Comparison of ENCODE assay signal across 12 cellular contexts in genomic region chrX:150548684-150549083, GRCh38. TPM values are rescaled to one million over a fixed set of nuclear protein-coding genes. Genes with fewer than 3 reads are reported as not detected.
DNase-seq lines count a peak whose midpoint lies in the region; ATAC-seq and TF ChIP-seq lines count a peak whose summit lies in the region.
"Had no signal": no experiment of that assay in that cellular context is flagged by ENCODE, and none has a peak within 500 bp of the region (broad histone marks: within the 10 kb centered on the region; RNA-seq: fewer than 3 reads in every experiment).

No MANE protein-coding gene starts in this region.

- no peak; the same call in 1 of the 2 replicates for ATAC-seq in IMR-90 (ENCODE audit: low read depth)

- no peak overlapping the region for H4K91ac ChIP-seq in IMR-90 (ENCODE audit: insufficient read depth, low read depth, low read length)

- BruUV-seq in IMR-90 (replicated peaks; lab: Mats Ljungman, UMichigan) = no TSS peak

- no peaks in the 10 kb centered on the region for H3K9me3 ChIP-seq in IMR-90 (ENCODE audit: control insufficient read depth, insufficient read depth, low read length)
- no peaks in the 10 kb centered on the region for H3K9me3 ChIP-seq in transverse colon

- WGBS in IMR-90 (ENCODE audit: extremely low coverage in 2 of 2, insufficient read length in 1 of 2), 2 experiments = no CpG with 5 or more reads among the region's 2 CpGs
- 49% methylated on average over 2 of the region's 2 CpGs; no CpG with 5 or more reads in 1 of the 2 donors for WGBS in transverse colon (ENCODE audit: low coverage in 1 of 2), 2 donors

- CTCF ChIA-PET in IMR-90 (lab: Yijun Ruan, JAX) = interaction anchor here (0.6 kb wide), 1 partner anchor 33 kb away, joined by 3 read pairs; no protein-coding TSS in a partner anchor

- H3K18ac ChIP-seq in IMR-90 (ENCODE audit: low read depth, low read length) = no peak overlapping the region

- TF ChIP-seq CTCF in IMR-90 (conservative IDR thresholded peaks at IDR 0.05; ENCODE audit: low read depth, low read length) = no peak
- no peak for TF ChIP-seq CTCF in transverse colon (IDR thresholded peaks at IDR 0.05)

- H3K14ac ChIP-seq in IMR-90 (replicated peaks; ENCODE audit: low read depth, low read length) = no peak overlapping the region

- H2BK20ac ChIP-seq in IMR-90 (ENCODE audit: low read depth, low read length) = no peak overlapping the region

- no peaks in the 10 kb centered on the region for H3K9me1 ChIP-seq in IMR-90 (ENCODE audit: insufficient read depth, low read length)

- no peaks in the 10 kb centered on the region for H4K20me1 ChIP-seq in IMR-90 (ENCODE audit: insufficient read depth, low read length)

- no peak overlapping the region for H4K8ac ChIP-seq in IMR-90 (ENCODE audit: low read depth in 2 of 2, low read length in 2 of 2)

- no peak overlapping the region for H3K4me2 ChIP-seq in IMR-90 (ENCODE audit: low read depth, low read length)

- H2BK120ac ChIP-seq in IMR-90 (ENCODE audit: low read depth, low read length) = no peak overlapping the region

- no peak overlapping the region for H2BK15ac ChIP-seq in IMR-90 (ENCODE audit: low read depth, low read length)

- no peak for TF ChIP-seq EP300 in transverse colon (IDR thresholded peaks at IDR 0.05; ENCODE audit: low read depth)

- H3K79me1 ChIP-seq in IMR-90 (ENCODE audit: low read depth in 1 of 2, low read length in 2 of 2) = no peaks in the 10 kb centered on the region

- DNase-seq in DMS53 (lab: John Stamatoyannopoulos, UW) (peak; percentile 11), DMS53 treated with DMSO at 0.1 percent for 48 hours (lab: John Stamatoyannopoulos, UW; ENCODE audit: unreplicated experiment) (no peak), IMR-90 (peak; percentile 39), astrocyte of the hippocampus (ENCODE audit: low read depth, low spot score) (peak; percentile 54), kidney glomerular epithelial cell (lab: John Stamatoyannopoulos, UW) (peak; percentile 0), GF-D8 (lab: John Stamatoyannopoulos, UW) (no peak), UCSD-AML1 (lab: John Stamatoyannopoulos, UW; ENCODE audit: unreplicated experiment) (no peak), transverse colon (no peak)
- DNase-seq: activated B cell treated with CpG ODN at 0.5 μM for 24 hours; activated T-cell treated with anti-CD3 and anti-CD28 coated beads, Interleukin-2, amount 50 U/mL, for 4 hours; trophoblast cell had no signal

- TF ChIP-seq RAD21 in IMR-90 (IDR thresholded peaks at IDR 0.05; ENCODE audit: low read length) = no peak

- no peak overlapping the region for H3K9ac ChIP-seq in IMR-90 (ENCODE audit: low read depth, low read length)

- no peak overlapping the region; the same call in 1 of the 2 replicates for H2AK5ac ChIP-seq in IMR-90 (ENCODE audit: low read depth, low read length)

- H3K4me1 ChIP-seq in IMR-90 (ENCODE audit: control insufficient read depth, insufficient read depth, low read length) (no peaks in the 10 kb centered on the region), transverse colon (peaks cover 0 to 18% (median 6%) of the 10 kb centered on the region in 4 donors)

- no peak overlapping the region for H2BK5ac ChIP-seq in IMR-90 (ENCODE audit: low read depth, low read length, poor library complexity, severe bottlenecking)

- no peak overlapping the region for H3K27ac ChIP-seq in IMR-90 (ENCODE audit: insufficient read depth, low read length)
- no peak overlapping the region for H3K27ac ChIP-seq in transverse colon
- H3K27ac ChIP-seq: 22Rv1 had no signal

- no peak for TF ChIP-seq POLR2A in IMR-90 (IDR thresholded peaks at IDR 0.05; ENCODE audit: low read depth, low read length)
- TF ChIP-seq POLR2A in transverse colon (IDR thresholded peaks at IDR 0.05) = no peak

- H3K56ac ChIP-seq in IMR-90 (ENCODE audit: extremely low read depth, insufficient read depth, low read length) = no peak overlapping the region

- H3K36me3 ChIP-seq in IMR-90 (ENCODE audit: control insufficient read depth, insufficient read depth, low read length) (no peaks in the 10 kb centered on the region), transverse colon (no peaks in the 10 kb centered on the region)

- H4K5ac ChIP-seq in IMR-90 (ENCODE audit: low read depth, low read length) = no peak overlapping the region

- in situ Hi-C loops in IMR-90 (cut with MboI; ENCODE audit: low sequenced_read_pairs) (no loop called here), transverse colon (cut with MboI; ENCODE audit: low pct_ligation_motif_present in 1 of 4, low pct_unique_long_range_greater_than_20kb in 1 of 4, low sequenced_read_pairs in 3 of 4) (no loop called here)

- no peak overlapping the region for H3K23ac ChIP-seq in IMR-90 (ENCODE audit: low read depth, low read length)

- dilution Hi-C loops in IMR-90 (cut with HindIII; ENCODE audit: low sequenced_read_pairs, unreplicated experiment) = no loop called here

- intact Hi-C loops in IMR-90 (cut with micrococcal nuclease) = no loop called here
- intact Hi-C loops in transverse colon (cut with DNase I; ENCODE audit: low total_unique reads) = no loop called here

- H3K4me3 ChIP-seq in IMR-90 (ENCODE audit: insufficient read depth, low read depth, low read length) (no peak overlapping the region), transverse colon (no peak overlapping the region)

- H2AK9ac ChIP-seq in IMR-90 (replicated peaks; ENCODE audit: low read depth, low read length, poor library complexity) = no peak overlapping the region

- H3K27me3 ChIP-seq in IMR-90 (ENCODE audit: control insufficient read depth, insufficient read depth, low read length) = peaks cover 10% of the 10 kb centered on the region; the same call in 1 of the 2 replicates
- H3K27me3 ChIP-seq in transverse colon = no peaks in the 10 kb centered on the region

- peak overlapping the region; percentile 38 for H2AFZ ChIP-seq in IMR-90 (replicated peaks; ENCODE audit: low read length, poor library complexity)

- H3K4ac ChIP-seq in IMR-90 (ENCODE audit: low read depth, low read length) = no peak overlapping the region

- POLR2A ChIA-PET in IMR-90 (lab: Charles Lee; ENCODE audit: unreplicated experiment) = no interaction called here

TF ChIP-seq in IMR-90, 13 proteins besides CTCF, POLR2A, EP300 and RAD21:
- no peak for TF ChIP-seq CHD1 (IDR thresholded peaks at IDR 0.05; ENCODE audit: low read depth, low read length)
- TF ChIP-seq USF2 (IDR thresholded peaks at IDR 0.05; ENCODE audit: low read depth, low read length) = no peak
- no peak for TF ChIP-seq NFE2L2 (IDR thresholded peaks at IDR 0.05; ENCODE audit: low read depth, low read length)

RNA-seq across cellular contexts. Expression of gene MTM1, which starts 19.7 kb away (rescaled TPM):
- total RNA-seq in IMR-90 (2012; rRNA removed) = 5.6 and 8.3 TPM in 2 replicates
- polyA plus RNA-seq in IMR-90 (2012; rRNA removed) = 2.1 and 3.8 TPM in 2 replicates
- 0.41 and 0.90 TPM in 2 replicates for polyA plus RNA-seq in IMR-90 (2012; cell fraction: cytosol; rRNA removed)
- polyA plus RNA-seq in IMR-90 (2012; cell fraction: nucleus; rRNA removed; ENCODE audit: low replicate concordance) = 0.52 and 3.9 TPM in 2 replicates
- total RNA-seq in transverse colon = 10 to 100 TPM; 12.7 to 73.2 (median 44.7) TPM

Comparison
In these comparisons a context has a peak if more than half of its experiments do, and no peak if none do; other contexts are left out.
1. DNase-seq: peak in DMS53 (single experiment), IMR-90 (single experiment), astrocyte of the hippocampus (single experiment) and kidney glomerular epithelial cell (single experiment); none in DMS53 treated with DMSO at 0.1 percent for 48 hours (single experiment), GF-D8 (single experiment), UCSD-AML1 (single experiment) and transverse colon (single experiment).